In the genomic region with DNA sequence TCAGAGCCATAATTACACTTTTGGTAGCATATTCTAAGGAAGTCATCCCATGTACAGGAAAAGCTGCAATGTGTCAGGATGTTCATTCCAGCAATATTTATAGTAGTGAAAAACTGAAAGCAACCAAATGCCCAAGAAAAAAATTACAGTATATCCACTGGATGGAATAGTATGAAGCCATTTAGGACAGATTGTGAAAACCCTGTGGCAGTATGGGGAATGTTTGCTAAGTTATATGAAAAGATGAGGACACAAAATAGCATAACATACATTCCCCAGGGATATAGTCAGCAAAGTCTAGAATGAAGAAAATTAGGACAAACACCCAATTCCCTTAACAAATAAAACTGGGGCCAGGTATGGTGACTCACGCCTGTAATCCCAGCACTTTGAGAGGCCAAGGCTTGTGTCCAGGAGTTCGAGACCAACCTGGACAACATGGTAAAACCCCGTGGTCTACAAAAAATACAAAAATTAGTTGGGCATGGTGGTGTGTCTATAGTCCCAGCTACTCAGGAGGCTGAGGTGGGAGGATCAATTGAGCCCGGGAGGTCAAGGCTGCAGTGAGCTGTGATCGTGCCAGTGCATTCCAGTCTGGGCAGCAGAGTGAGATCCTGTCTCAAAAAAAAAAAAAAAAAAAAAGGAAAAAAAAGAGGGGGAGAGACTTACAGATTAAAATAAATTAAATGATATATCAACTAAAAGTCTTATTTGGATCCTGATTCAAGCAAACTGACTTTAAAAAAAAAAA, we compare ENCODE assay signal across 12 cellular contexts. TPM values are rescaled to one million over a fixed set of nuclear protein-coding genes. Genes with fewer than 3 reads are reported as not detected.
DNase-seq lines count a peak whose midpoint lies in the region; ATAC-seq, FAIRE-seq and TF ChIP-seq lines count a peak whose summit lies in the region.
"Had no signal": no experiment of that assay in that cellular context is flagged by ENCODE, and none has a peak within 500 bp of the region (broad histone marks: within the 10 kb centered on the region; RNA-seq: fewer than 3 reads in every experiment).

No MANE protein-coding gene starts in this region.

- no peak for FAIRE-seq in pancreas (lab: Jason Lieb, UNC)
- FAIRE-seq: frontal cortex had no signal

- no peak overlapping the region for H3K9ac ChIP-seq in fibroblast of lung (ENCODE audit: insufficient read depth, low read length)
- H3K9ac ChIP-seq in skeletal muscle satellite cell (ENCODE audit: low read depth, low read length): peak overlapping the region; percentile 55

- H3K27me3 ChIP-seq in fibroblast of lung (ENCODE audit: control insufficient read depth, insufficient read depth, low read length) (no peaks in the 10 kb centered on the region), skeletal muscle satellite cell (ENCODE audit: control insufficient read depth, insufficient read depth, low read length) (no peaks in the 10 kb centered on the region), pancreas (no peaks in the 10 kb centered on the region)

- TF ChIP-seq POLR2A in GM18505 (IDR thresholded peaks at IDR 0.05; ENCODE audit: borderline replicate concordance, extremely low read depth, insufficient read depth, insufficient read length): no peak

- ATAC-seq in HG02623 (IDR thresholded peaks at IDR 0.05; ENCODE audit: unreplicated experiment): no peak
- ATAC-seq in GM18505 (IDR thresholded peaks at IDR 0.05; ENCODE audit: unreplicated experiment): no peak
- ATAC-seq in pancreas: no peak

- POLR2A ChIA-PET in RWPE1 (lab: Yijun Ruan, JAX; ENCODE audit: low non-redundant PET): no interaction called here

- DNase-seq in GM03348 (ENCODE audit: low spot score) (peak; percentile 55), RWPE1 (ENCODE audit: low spot score) (peak; percentile 57), fibroblast of lung (ENCODE audit: low read depth in 2 of 2) (peak; percentile 60 to 90), pons (ENCODE audit: low spot score) (no peak), pancreas (no peak)
- DNase-seq: NCI-H2081, nucleus accumbens, T-helper 1 cell had no signal

- no peak overlapping the region for H2AFZ ChIP-seq in fibroblast of lung (ENCODE audit: low read length)

- WGBS in pancreas, 2 donors: 86 to 90% methylated on average over 5 of the region's 5 CpGs

- H3K79me2 ChIP-seq in fibroblast of lung (ENCODE audit: control insufficient read depth, insufficient read depth, low read length): peaks cover 21% of the 10 kb centered on the region

- no peaks in the 10 kb centered on the region for H4K20me1 ChIP-seq in fibroblast of lung (ENCODE audit: control insufficient read depth, extremely low read depth, insufficient read depth, low read length)

- H3K9me3 ChIP-seq in fibroblast of lung (ENCODE audit: control insufficient read depth, insufficient read depth, low read depth, low read length): no peaks in the 10 kb centered on the region
- H3K9me3 ChIP-seq in skeletal muscle satellite cell (replicated peaks; ENCODE audit: low read length): no peaks in the 10 kb centered on the region
- no peaks in the 10 kb centered on the region for H3K9me3 ChIP-seq in pancreas

- H3K4me2 ChIP-seq in fibroblast of lung (ENCODE audit: extremely low read depth, insufficient read depth, low read length): peak overlapping the region; percentile 72
- peak overlapping the region; percentile 63 for H3K4me2 ChIP-seq in skeletal muscle satellite cell (ENCODE audit: low read length)

- H3K4me1 ChIP-seq in fibroblast of lung (ENCODE audit: control insufficient read depth, extremely low read depth, insufficient read depth, low read length): peaks cover 28% of the 10 kb centered on the region
- peaks cover 32% of the 10 kb centered on the region for H3K4me1 ChIP-seq in skeletal muscle satellite cell (ENCODE audit: control insufficient read depth, insufficient read depth, low read length)
- H3K4me1 ChIP-seq in pancreas: peaks cover 20 to 22% (median 22%) of the 10 kb centered on the region in 3 donors

- CTCF ChIA-PET in RWPE1 (lab: Yijun Ruan, JAX): interaction anchor here (0.6 to 0.7 kb wide), 2 partner anchors 295 to 308 kb away, joined by 3 read pairs; no protein-coding TSS in a partner anchor

- H3K27ac ChIP-seq in RWPE1: peak overlapping the region; percentile 52
- H3K27ac ChIP-seq in fibroblast of lung (ENCODE audit: insufficient read depth, low read length): peak overlapping the region; percentile 89
- H3K27ac ChIP-seq in pancreas: peak overlapping the region in 1 of 4 donors; percentile 94

- intact Hi-C loops in pancreas (cut with DNase I): no loop called here

- H3K4me3 ChIP-seq in fibroblast of lung (replicated peaks in 1 of 4; ENCODE audit: control extremely low read depth in 1 of 4, insufficient read depth in 1 of 4, low read depth in 3 of 4, low read length in 4 of 4) (peak overlapping the region in 1 of 4 experiments; percentile 13), skeletal muscle satellite cell (ENCODE audit: low read length) (peak overlapping the region; percentile 31), pancreas (no peak overlapping the region)

- no peak for TF ChIP-seq CTCF in RWPE1 (conservative IDR thresholded peaks at IDR 0.05; ENCODE audit: low read depth)
- no peak for TF ChIP-seq CTCF in fibroblast of lung (conservative IDR thresholded peaks at IDR 0.05 in 1 of 2, IDR thresholded peaks at IDR 0.05 in 1 of 2; ENCODE audit: low read depth in 1 of 2, low read length in 2 of 2)
- no peak for TF ChIP-seq CTCF in pancreas (IDR thresholded peaks at IDR 0.05)

- H3K36me3 ChIP-seq in fibroblast of lung (ENCODE audit: control insufficient read depth, insufficient read depth, low read length) (no peaks in the 10 kb centered on the region), skeletal muscle satellite cell (ENCODE audit: insufficient read depth, low read length) (no peaks in the 10 kb centered on the region), pancreas (no peaks in the 10 kb centered on the region)

RNA-seq across cellular contexts. Expression of a gene that starts 2.3 kb away (rescaled TPM):
- total RNA-seq in fibroblast of lung (not detected in 2 replicates), pancreas (not detected)
- polyA plus RNA-seq in fibroblast of lung (not detected in 2 replicates), pancreas (not detected)
- not detected in 2 replicates for polyA plus RNA-seq in fibroblast of lung (2012)
- polyA minus RNA-seq in fibroblast of lung (ENCODE audit: low replicate concordance): not detected in 2 replicates
- not detected in 2 replicates for total RNA-seq in skeletal muscle satellite cell (2012; rRNA removed)
- total RNA-seq: frontal cortex had no signal

RNA-seq across cellular contexts. Expression of a gene that starts 2.4 kb away (rescaled TPM):
- total RNA-seq in fibroblast of lung (48.1 and 51.9 TPM in 2 replicates), pancreas (10 to 100 TPM; 45.0 to 78.1 (median 61.6) TPM)
- polyA plus RNA-seq in fibroblast of lung (22.3 and 30.1 TPM in 2 replicates), pancreas (10 to 100 TPM; 36.4 to 44.0 TPM)
- polyA plus RNA-seq in fibroblast of lung (2012): 64.2 and 75.9 TPM in 2 replicates
- polyA minus RNA-seq in fibroblast of lung (ENCODE audit: low replicate concordance): 144 and 147 TPM in 2 replicates
- total RNA-seq in skeletal muscle satellite cell (2012; rRNA removed): 25.6 and 26.9 TPM in 2 replicates

RNA-seq across cellular contexts. Expression of a gene that starts 11.4 kb away (rescaled TPM):
- 4.4 and 5.6 TPM in 2 replicates for total RNA-seq in fibroblast of lung
- 1.1 and 2.3 TPM in 2 replicates for polyA plus RNA-seq in fibroblast of lung
- polyA plus RNA-seq in fibroblast of lung (2012): 1.1 and 2.6 TPM in 2 replicates
- polyA minus RNA-seq in fibroblast of lung (ENCODE audit: low replicate concordance): 0.75 and 0.82 TPM in 2 replicates
- 2.4 and 3.3 TPM in 2 replicates for total RNA-seq in skeletal muscle satellite cell (2012; rRNA removed)
- 1 to 10 TPM; 2.5 to 9.9 (median 6.6) TPM for total RNA-seq in pancreas
- 10 to 100 TPM; 16.9 to 23.6 TPM for polyA plus RNA-seq in pancreas

RNA-seq across cellular contexts. Expression of a gene that starts 33.0 kb away (rescaled TPM):
- total RNA-seq in fibroblast of lung: not detected in 2 replicates
- polyA plus RNA-seq in fibroblast of lung: not detected in 2 replicates
- not detected in 2 replicates for polyA plus RNA-seq in fibroblast of lung (2012)
- polyA minus RNA-seq in fibroblast of lung (ENCODE audit: low replicate concordance): not detected in 2 replicates
- total RNA-seq in skeletal muscle satellite cell (2012; rRNA removed): 0.22 TPM in 1 of 2 replicates, not detected in the other
- under 1 TPM in 2 of 6 donors, not detected in 4; 0.09 to 0.73 TPM for total RNA-seq in pancreas
- polyA plus RNA-seq in pancreas: not detected

RNA-seq across cellular contexts. Expression of a gene that starts 50.8 kb away (rescaled TPM):
- total RNA-seq in fibroblast of lung (55.2 and 55.5 TPM in 2 replicates), pancreas (10 to 100 TPM; 34.2 to 43.5 (median 39.5) TPM)
- polyA plus RNA-seq in fibroblast of lung (66.9 and 107 TPM in 2 replicates), pancreas (10 to 100 TPM; 32.0 to 41.7 TPM)
- polyA plus RNA-seq in fibroblast of lung (2012): 83.3 and 134 TPM in 2 replicates
- 181 and 235 TPM in 2 replicates for polyA minus RNA-seq in fibroblast of lung (ENCODE audit: low replicate concordance)
- total RNA-seq in skeletal muscle satellite cell (2012; rRNA removed): 133 and 148 TPM in 2 replicates

Comparison
In these comparisons a context has a peak if more than half of its experiments do, and no peak if none do; other contexts are left out.
1. DNase-seq: peak in GM03348 (single experiment), RWPE1 (single experiment) and fibroblast of lung (2 of 2); none in pons (single experiment) and pancreas (0 of 6).